ENCODE assay signal across 19 cellular contexts in genomic region chr7:156220078-156220605, GRCh38.
DNase-seq lines count a peak whose midpoint lies in the region; ATAC-seq and TF ChIP-seq lines count a peak whose summit lies in the region.
"Had no signal": no experiment of that assay in that cellular context is flagged by ENCODE, and none has a peak within 500 bp of the region (broad histone marks: within the 10 kb centered on the region; RNA-seq: fewer than 3 reads in every experiment).

No MANE protein-coding gene starts in this region.

- DNase-seq in SK-N-SH (no peak), left lobe of liver (ENCODE audit: low spot score) (peak; percentile 21), posterior cingulate gyrus (no peak)
- peak; percentile 31 for DNase-seq in activated CD8-positive, alpha-beta memory T cell treated with anti-CD3 and anti-CD28 coated beads, Interleukin-2, amount 10 ng/mL, durations not matched to agents 7 days and 5 days
- DNase-seq in stimulated activated effector memory CD8-positive, alpha-beta T cell treated with anti-CD3 and anti-CD28 coated beads, Interleukin-12 subunit alpha, Interleukin-12 subunit beta, amount 100 ng/mL, for 72 hours (ENCODE audit: low spot score in 2 of 2), result no peak
- no peak for DNase-seq in activated CD4-positive, alpha-beta T cell treated with anti-CD3 and anti-CD28 coated beads, Interleukin-2, amount 50 U/mL, for 48 hours
- DNase-seq: BE2C; CD4-positive, alpha-beta T cell; IMR-90; Kasumi-1; NCI-H187 treated with DMSO at 0.1 percent for 48 hours; NCI-H446; NCI-H69; NK-92 treated with Interleukin-12 subunit alpha and Interleukin-12 subunit beta, amount 100 ng/mL, for 24 hours; SJCRH30 had no signal

- CTCF ChIA-PET in SK-N-SH (lab: Yijun Ruan, JAX), result no interaction called here
- CTCF ChIA-PET in activated CD8-positive, alpha-beta memory T cell treated with anti-CD3 and anti-CD28 coated beads, Interleukin-2, amount 10 ng/mL, durations not matched to agents 7 days and 5 days (lab: Charles Lee), result no interaction called here

- no peak overlapping the region for H3K27ac ChIP-seq in SK-N-SH (ENCODE audit: low read depth in 2 of 2, low read length in 1 of 2)
- H3K27ac ChIP-seq: 22Rv1, RWPE1, SJCRH30 had no signal

- H3K36me3 ChIP-seq in SK-N-SH (replicated peaks in 1 of 2; ENCODE audit: control insufficient read depth in 1 of 2, insufficient read depth in 2 of 2, low read length in 1 of 2), result no peaks in the 10 kb centered on the region
- H3K36me3 ChIP-seq: BE2C, SJCRH30 had no signal

- H3K27me3 ChIP-seq in SK-N-SH (ENCODE audit: insufficient read depth), result peaks cover 55% of the 10 kb centered on the region

- no peak for TF ChIP-seq RAD21 in SK-N-SH (IDR thresholded peaks at IDR 0.05; ENCODE audit: low read length)

- H3K4me2 ChIP-seq in SK-N-SH, result no peak overlapping the region

- no peaks in the 10 kb centered on the region for H3K79me2 ChIP-seq in SK-N-SH (ENCODE audit: insufficient read depth)

- H3F3A ChIP-seq in SK-N-SH (replicated peaks; ENCODE audit: insufficient read depth), result no peaks in the 10 kb centered on the region

- TF ChIP-seq CTCF in SK-N-SH (IDR thresholded peaks at IDR 0.05), result no peak

- H3K27me3 Mint-ChIP-seq in activated CD8-positive, alpha-beta memory T cell treated with anti-CD3 and anti-CD28 coated beads, Interleukin-2, amount 10 ng/mL, durations not matched to agents 7 days and 5 days, result no peaks in the 10 kb centered on the region
- H3K27me3 Mint-ChIP-seq: CD4-positive, alpha-beta T cell had no signal

- TF ChIP-seq EP300 in SK-N-SH (IDR thresholded peaks at IDR 0.05; ENCODE audit: borderline replicate concordance in 1 of 2, low read depth in 1 of 2, low read length in 1 of 2), result no peak

- H3K9me2 ChIP-seq in SK-N-SH, result no peaks in the 10 kb centered on the region

- no peak overlapping the region for H3K4me3 ChIP-seq in SK-N-SH (ENCODE audit: low read depth in 2 of 2, low read length in 1 of 2)
- H3K4me3 ChIP-seq: SJCRH30 had no signal

- H3K4me3 Mint-ChIP-seq in activated CD8-positive, alpha-beta memory T cell treated with anti-CD3 and anti-CD28 coated beads, Interleukin-2, amount 10 ng/mL, durations not matched to agents 7 days and 5 days, result no peak overlapping the region
- no peak overlapping the region for H3K4me3 Mint-ChIP-seq in stimulated activated effector memory CD8-positive, alpha-beta T cell treated with anti-CD3 and anti-CD28 coated beads, Interleukin-12 subunit alpha, Interleukin-12 subunit beta, amount 100 ng/mL, for 72 hours
- H3K4me3 Mint-ChIP-seq: CD4-positive, alpha-beta T cell had no signal

- H2AFZ ChIP-seq in SK-N-SH (ENCODE audit: low read depth), result no peak overlapping the region

- no peaks in the 10 kb centered on the region for H3K4me1 ChIP-seq in SK-N-SH (ENCODE audit: control insufficient read depth in 1 of 2, insufficient read depth in 2 of 2, low read depth in 1 of 2, low read length in 1 of 2)
- H3K4me1 ChIP-seq: BE2C, SJCRH30 had no signal

- no peak overlapping the region for H3K27ac Mint-ChIP-seq in activated CD8-positive, alpha-beta memory T cell treated with anti-CD3 and anti-CD28 coated beads, Interleukin-2, amount 10 ng/mL, durations not matched to agents 7 days and 5 days
- H3K27ac Mint-ChIP-seq in stimulated activated effector memory CD8-positive, alpha-beta T cell treated with anti-CD3 and anti-CD28 coated beads, Interleukin-12 subunit alpha, Interleukin-12 subunit beta, amount 100 ng/mL, for 72 hours, result no peak overlapping the region
- H3K27ac Mint-ChIP-seq: CD4-positive, alpha-beta T cell had no signal

- H3K9ac ChIP-seq in SK-N-SH, result no peak overlapping the region

- ATAC-seq in SK-N-SH treated with all-trans-retinoic acid at 6 μM for 48 hours (peak; percentile 25; the same call in 1 of the 3 replicates), left lobe of liver (no peak), GM19455 (IDR thresholded peaks at IDR 0.05; ENCODE audit: unreplicated experiment) (no peak)
- ATAC-seq in activated CD8-positive, alpha-beta memory T cell treated with anti-CD3 and anti-CD28 coated beads, Interleukin-2, amount 10 ng/mL, durations not matched to agents 7 days and 5 days, result no peak
- peak; percentile 14 for ATAC-seq in stimulated activated effector memory CD8-positive, alpha-beta T cell treated with anti-CD3 and anti-CD28 coated beads, Interleukin-12 subunit alpha, Interleukin-12 subunit beta, amount 100 ng/mL, for 72 hours

- H4K20me1 ChIP-seq in SK-N-SH (ENCODE audit: insufficient read depth), result no peaks in the 10 kb centered on the region; the same call in 1 of the 2 replicates

- no peaks in the 10 kb centered on the region for H3K4me1 Mint-ChIP-seq in activated CD8-positive, alpha-beta memory T cell treated with anti-CD3 and anti-CD28 coated beads, Interleukin-2, amount 10 ng/mL, durations not matched to agents 7 days and 5 days
- H3K4me1 Mint-ChIP-seq in stimulated activated effector memory CD8-positive, alpha-beta T cell treated with anti-CD3 and anti-CD28 coated beads, Interleukin-12 subunit alpha, Interleukin-12 subunit beta, amount 100 ng/mL, for 72 hours, result no peaks in the 10 kb centered on the region

- intact Hi-C loops in posterior cingulate gyrus (cut with DNase I), result no loop called here

- WGBS in SK-N-SH (ENCODE audit: low lambda C conversion rate), result 10% methylated on average over 15 of the region's 16 CpGs

- H3K9me3 Mint-ChIP-seq in activated CD8-positive, alpha-beta memory T cell treated with anti-CD3 and anti-CD28 coated beads, Interleukin-2, amount 10 ng/mL, durations not matched to agents 7 days and 5 days (ENCODE audit: low read depth), result no peaks in the 10 kb centered on the region
- H3K9me3 Mint-ChIP-seq in stimulated activated effector memory CD8-positive, alpha-beta T cell treated with anti-CD3 and anti-CD28 coated beads, Interleukin-12 subunit alpha, Interleukin-12 subunit beta, amount 100 ng/mL, for 72 hours, result no peaks in the 10 kb centered on the region
- H3K9me3 Mint-ChIP-seq: CD4-positive, alpha-beta T cell had no signal

- POLR2A ChIA-PET in SK-N-SH (lab: Yijun Ruan, JAX), result no interaction called here

- no peaks in the 10 kb centered on the region for H3K36me3 Mint-ChIP-seq in activated CD8-positive, alpha-beta memory T cell treated with anti-CD3 and anti-CD28 coated beads, Interleukin-2, amount 10 ng/mL, durations not matched to agents 7 days and 5 days
- H3K36me3 Mint-ChIP-seq in stimulated activated effector memory CD8-positive, alpha-beta T cell treated with anti-CD3 and anti-CD28 coated beads, Interleukin-12 subunit alpha, Interleukin-12 subunit beta, amount 100 ng/mL, for 72 hours, result no peaks in the 10 kb centered on the region

- H3K9me3 ChIP-seq in SK-N-SH, result no peaks in the 10 kb centered on the region
- H3K9me3 ChIP-seq: BE2C, SJCRH30 had no signal

TF ChIP-seq in SK-N-SH treated with all-trans-retinoic acid at 6 μM for 48 hours, 23 proteins besides CTCF, POLR2A, EP300 and RAD21 (continues in another document):
- TF ChIP-seq ARNTL (CRISPR knock-in tag; IDR thresholded peaks at IDR 0.05; ENCODE audit: borderline replicate concordance, low read depth), result no peak
- no peak for TF ChIP-seq PATZ1 (CRISPR knock-in tag; IDR thresholded peaks at IDR 0.05; ENCODE audit: borderline replicate concordance)

TF ChIP-seq in SK-N-SH, 30 proteins besides CTCF, POLR2A, EP300 and RAD21:
- TF ChIP-seq NFIC (IDR thresholded peaks at IDR 0.05; ENCODE audit: borderline replicate concordance) (no peak), JUND (IDR thresholded peaks at IDR 0.05) (no peak), GABPA (IDR thresholded peaks at IDR 0.05; ENCODE audit: low read depth) (no peak), USF1 (IDR thresholded peaks at IDR 0.05; ENCODE audit: borderline replicate concordance, low read depth) (no peak), EZH2phosphoT487 (IDR thresholded peaks at IDR 0.05; ENCODE audit: borderline replicate concordance, low read depth) (no peak), YY1 (IDR thresholded peaks at IDR 0.05; ENCODE audit: low read depth) (no peak), GATA2 (CRISPR knock-in tag; IDR thresholded peaks at IDR 0.05) (no peak), TAF1 (IDR thresholded peaks at IDR 0.05; ENCODE audit: borderline replicate concordance, low read depth, low read length) (no peak), FOXM1 (IDR thresholded peaks at IDR 0.05; ENCODE audit: low read depth) (no peak), TEAD4 (IDR thresholded peaks at IDR 0.05; ENCODE audit: borderline replicate concordance, insufficient read depth) (no peak), ELF1 (IDR thresholded peaks at IDR 0.05) (no peak)

Comparison
In these comparisons a context has a peak if more than half of its experiments do, and no peak if none do; other contexts are left out.
1. ATAC-seq: peak in SK-N-SH treated with all-trans-retinoic acid at 6 μM for 48 hours (single experiment) and stimulated activated effector memory CD8-positive, alpha-beta T cell treated with anti-CD3 and anti-CD28 coated beads, Interleukin-12 subunit alpha, Interleukin-12 subunit beta, amount 100 ng/mL, for 72 hours (single experiment); none in activated CD8-positive, alpha-beta memory T cell treated with anti-CD3 and anti-CD28 coated beads, Interleukin-2, amount 10 ng/mL, durations not matched to agents 7 days and 5 days (single experiment), left lobe of liver (single experiment) and GM19455 (single experiment).
2. DNase-seq: peak in activated CD8-positive, alpha-beta memory T cell treated with anti-CD3 and anti-CD28 coated beads, Interleukin-2, amount 10 ng/mL, durations not matched to agents 7 days and 5 days (single experiment) and left lobe of liver (single experiment); none in SK-N-SH (single experiment), stimulated activated effector memory CD8-positive, alpha-beta T cell treated with anti-CD3 and anti-CD28 coated beads, Interleukin-12 subunit alpha, Interleukin-12 subunit beta, amount 100 ng/mL, for 72 hours (0 of 2), posterior cingulate gyrus (0 of 10) and activated CD4-positive, alpha-beta T cell treated with anti-CD3 and anti-CD28 coated beads, Interleukin-2, amount 50 U/mL, for 48 hours (0 of 2).